18 cellular contexts compared by ENCODE assay signal in genomic region chr5:34736445-34737119, GRCh38.
DNase-seq lines count a peak whose midpoint lies in the region; ATAC-seq and TF ChIP-seq lines count a peak whose summit lies in the region.
"Had no signal": no experiment of that assay in that cellular context is flagged by ENCODE, and none has a peak within 500 bp of the region (broad histone marks: within the 10 kb centered on the region; RNA-seq: fewer than 3 reads in every experiment).

No MANE protein-coding gene starts in this region.

- TF ChIP-seq EP300 in Ishikawa (IDR thresholded peaks at IDR 0.05; ENCODE audit: borderline replicate concordance) = no peak

- H2AFZ ChIP-seq in osteoblast (ENCODE audit: low read length) = no peak overlapping the region

- DNase-seq in EL = peak; percentile 47
- DNase-seq in epithelial cell of esophagus (ENCODE audit: low read depth) = peak; percentile 70
- DNase-seq in osteoblast (ENCODE audit: insufficient read length, low spot score, missing footprints) = peak; percentile 18
- DNase-seq in mesothelial cell of epicardium (ENCODE audit: low spot score in 2 of 2, unreplicated experiment in 2 of 2) = no peak
- DNase-seq: activated CD4-positive, alpha-beta T cell treated with anti-CD3 and anti-CD28 coated beads, Interleukin-2, amount 50 U/mL, for 1 hour; anterior cingulate cortex; left colon; natural killer cell; Right ventricle myocardium superior; stimulated activated CD4-positive, alpha-beta T cell treated with anti-CD3 and anti-CD28 coated beads, Interleukin-4, amount 100 ng/mL, for 24 hours had no signal

- peaks cover 11% of the 10 kb centered on the region for H3K36me3 ChIP-seq in osteoblast (ENCODE audit: insufficient read depth, low read length)
- H3K36me3 ChIP-seq: vagina had no signal

- peaks cover 22% of the 10 kb centered on the region for H3K4me1 ChIP-seq in osteoblast (ENCODE audit: insufficient read depth, low read length)

- peak overlapping the region; percentile 54 for H3K27ac ChIP-seq in osteoblast (ENCODE audit: low read depth, low read length)
- H3K27ac ChIP-seq: C4-2B, vagina had no signal

- H3K36me3 Mint-ChIP-seq in mesothelial cell of epicardium = peaks cover 5% of the 10 kb centered on the region
- H3K36me3 Mint-ChIP-seq: natural killer cell; stimulated activated effector memory CD8-positive, alpha-beta T cell treated with anti-CD3 and anti-CD28 coated beads, Interleukin-12 subunit alpha, Interleukin-12 subunit beta, amount 100 ng/mL, for 72 hours had no signal

- TF ChIP-seq RAD21 in Ishikawa (IDR thresholded peaks at IDR 0.05; ENCODE audit: low read depth) = peak; percentile 44; the same call in 1 of the 2 replicates

- TF ChIP-seq CTCF in epithelial cell of esophagus (IDR thresholded peaks at IDR 0.05; ENCODE audit: insufficient read depth, low read depth, low read length, missing control alignments) = no peak
- TF ChIP-seq CTCF in osteoblast (IDR thresholded peaks at IDR 0.05; ENCODE audit: extremely low read depth, low read depth, low read length) = no peak
- TF ChIP-seq CTCF in mesothelial cell of epicardium (IDR thresholded peaks at IDR 0.05; ENCODE audit: unreplicated experiment) = no peak

- H3K27ac Mint-ChIP-seq in mesothelial cell of epicardium = no peak overlapping the region
- H3K27ac Mint-ChIP-seq: natural killer cell; stimulated activated effector memory CD8-positive, alpha-beta T cell treated with anti-CD3 and anti-CD28 coated beads, Interleukin-12 subunit alpha, Interleukin-12 subunit beta, amount 100 ng/mL, for 72 hours; T-helper 2 cell treated with Interferon-gamma antibody and Interleukin-4, amounts not matched to agents 5 μg/mL and 100 μg/mL, for 36 hours had no signal

- peaks cover 24% of the 10 kb centered on the region for H4K20me1 ChIP-seq in osteoblast (ENCODE audit: insufficient read depth, low read length)

- no peaks in the 10 kb centered on the region for H3K27me3 Mint-ChIP-seq in mesothelial cell of epicardium (ENCODE audit: low read depth)

- no peaks in the 10 kb centered on the region for H3K9me3 ChIP-seq in osteoblast (ENCODE audit: low read depth, low read length)
- H3K9me3 ChIP-seq: vagina had no signal

- no peaks in the 10 kb centered on the region for H3K27me3 ChIP-seq in osteoblast (ENCODE audit: insufficient read depth, low read length)
- H3K27me3 ChIP-seq: vagina had no signal

- no peak overlapping the region for H3K4me3 Mint-ChIP-seq in mesothelial cell of epicardium
- H3K4me3 Mint-ChIP-seq: natural killer cell; stimulated activated effector memory CD8-positive, alpha-beta T cell treated with anti-CD3 and anti-CD28 coated beads, Interleukin-12 subunit alpha, Interleukin-12 subunit beta, amount 100 ng/mL, for 72 hours; T-helper 2 cell treated with Interferon-gamma antibody and Interleukin-4, amounts not matched to agents 5 μg/mL and 100 μg/mL, for 36 hours had no signal

- H3K4me3 ChIP-seq in epithelial cell of esophagus (ENCODE audit: low read length) = no peak overlapping the region
- H3K4me3 ChIP-seq in osteoblast (ENCODE audit: insufficient read depth, low read length) = no peak overlapping the region
- H3K4me3 ChIP-seq: vagina had no signal

- H3K4me1 Mint-ChIP-seq in mesothelial cell of epicardium = peaks cover 21% of the 10 kb centered on the region
- H3K4me1 Mint-ChIP-seq: natural killer cell had no signal

- no peaks in the 10 kb centered on the region for H3K9me3 Mint-ChIP-seq in mesothelial cell of epicardium
- H3K9me3 Mint-ChIP-seq: natural killer cell; T-helper 2 cell treated with Interferon-gamma antibody and Interleukin-4, amounts not matched to agents 5 μg/mL and 100 μg/mL, for 36 hours had no signal

- H3K79me2 ChIP-seq in osteoblast (ENCODE audit: insufficient read depth, low read length) = peaks cover 96% of the 10 kb centered on the region

- no peak for ATAC-seq in GM19463 (IDR thresholded peaks at IDR 0.05; ENCODE audit: unreplicated experiment)
- ATAC-seq in GM18870 (IDR thresholded peaks at IDR 0.05; ENCODE audit: unreplicated experiment) = no peak
- ATAC-seq in GM19395 (IDR thresholded peaks at IDR 0.05; ENCODE audit: unreplicated experiment) = no peak
- ATAC-seq: left colon; natural killer cell; stimulated activated effector memory CD8-positive, alpha-beta T cell treated with anti-CD3 and anti-CD28 coated beads, Interleukin-12 subunit alpha, Interleukin-12 subunit beta, amount 100 ng/mL, for 72 hours had no signal

- H3K4me2 ChIP-seq in osteoblast (ENCODE audit: insufficient read depth, low read length) = no peak overlapping the region

TF ChIP-seq in Ishikawa, 13 proteins besides CTCF, POLR2A, EP300 and RAD21:
- TF ChIP-seq TEAD4 (IDR thresholded peaks at IDR 0.05) (peak; percentile 42; the same call in 1 of the 2 replicates), CEBPB (IDR thresholded peaks at IDR 0.05) (peak; percentile 55; the same call in 1 of the 2 replicates), EGR1 (IDR thresholded peaks at IDR 0.05) (no peak)

Comparison
In these comparisons a context has a peak if more than half of its experiments do, and no peak if none do; other contexts are left out.
1. DNase-seq: peak in EL (single experiment), epithelial cell of esophagus (single experiment) and osteoblast (single experiment); none in mesothelial cell of epicardium (0 of 2).